In genomic region chr6:41181566-41181965, GRCh38 we compare ENCODE assay signal across 1 cellular context.
TF ChIP-seq lines count a peak whose summit lies in the region.

No MANE protein-coding gene starts in this region.

TF ChIP-seq in HEK293, 187 proteins besides CTCF, POLR2A, EP300 and RAD21 (continued from another document):
- TF ChIP-seq, protein P1, sequence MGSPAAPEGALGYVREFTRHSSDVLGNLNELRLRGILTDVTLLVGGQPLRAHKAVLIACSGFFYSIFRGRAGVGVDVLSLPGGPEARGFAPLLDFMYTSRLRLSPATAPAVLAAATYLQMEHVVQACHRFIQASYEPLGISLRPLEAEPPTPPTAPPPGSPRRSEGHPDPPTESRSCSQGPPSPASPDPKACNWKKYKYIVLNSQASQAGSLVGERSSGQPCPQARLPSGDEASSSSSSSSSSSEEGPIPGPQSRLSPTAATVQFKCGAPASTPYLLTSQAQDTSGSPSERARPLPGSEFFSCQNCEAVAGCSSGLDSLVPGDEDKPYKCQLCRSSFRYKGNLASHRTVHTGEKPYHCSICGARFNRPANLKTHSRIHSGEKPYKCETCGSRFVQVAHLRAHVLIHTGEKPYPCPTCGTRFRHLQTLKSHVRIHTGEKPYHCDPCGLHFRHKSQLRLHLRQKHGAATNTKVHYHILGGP (tag by site-specific recombination; IDR thresholded peaks at IDR 0.05) = no peak
- TF ChIP-seq ZBTB20 (tag by site-specific recombination; IDR thresholded peaks at IDR 0.05) (no peak), ZNF585B (tag by site-specific recombination; IDR thresholded peaks at IDR 0.05) (no peak), ZNF544 (tag by site-specific recombination; IDR thresholded peaks at IDR 0.05) (no peak), ZNF610 (tag by site-specific recombination; IDR thresholded peaks at IDR 0.05; ENCODE audit: borderline replicate concordance) (no peak), GLI4 (tag by site-specific recombination; IDR thresholded peaks at IDR 0.05) (no peak)
